In genomic region chr7:157469181-157470016, GRCh38 we compare ENCODE assay signal across 17 cellular contexts.
"Had no signal": no experiment of that assay in that cellular context is flagged by ENCODE, and none has a peak within 500 bp of the region (broad histone marks: within the 10 kb centered on the region; RNA-seq: fewer than 3 reads in every experiment).

No MANE protein-coding gene starts in this region.

- H3K4me1 Mint-ChIP-seq: activated B cell treated with CpG ODN at 0.5 μM for 24 hours, endodermal cell, naive B cell had no signal

- ATAC-seq: activated CD4-positive, alpha-beta T cell treated with anti-CD3 and anti-CD28 coated beads for 36 hours; gastroesophageal sphincter; left colon; lower lobe of right lung had no signal

- H3K27ac ChIP-seq: coronary artery, esophagus squamous epithelium, gastroesophageal sphincter, lower lobe of right lung had no signal

- H3K36me3 ChIP-seq: esophagus squamous epithelium, gastroesophageal sphincter, lower lobe of right lung had no signal

- H3K4me3 Mint-ChIP-seq: activated B cell treated with CpG ODN at 0.5 μM for 24 hours; activated CD4-positive, alpha-beta T cell treated with anti-CD3 and anti-CD28 coated beads for 36 hours; activated naive CD4-positive, alpha-beta T cell treated with anti-CD3 and anti-CD28 coated beads, Interleukin-2, amount 10 ng/mL, durations not matched to agents 7 days and 5 days; endodermal cell; naive B cell; type B pancreatic cell had no signal

- H3K27me3 Mint-ChIP-seq: activated CD4-positive, alpha-beta T cell treated with anti-CD3 and anti-CD28 coated beads for 36 hours had no signal

- H3K4me1 ChIP-seq: esophagus squamous epithelium, lower lobe of right lung had no signal

- H3K4me3 ChIP-seq: coronary artery, esophagus squamous epithelium, gastroesophageal sphincter, lower lobe of right lung had no signal

- DNase-seq: activated B cell treated with CpG ODN at 0.5 μM for 24 hours; activated CD4-positive, alpha-beta T cell treated with anti-CD3 and anti-CD28 coated beads for 36 hours; activated naive CD4-positive, alpha-beta T cell treated with anti-CD3 and anti-CD28 coated beads, Interleukin-2, amount 10 ng/mL, durations not matched to agents 7 days and 5 days; amygdala; cerebellar nuclear complex; esophagus squamous epithelium; left colon; lower lobe of right lung; mesendoderm; naive B cell; retina; stimulated activated CD4-positive, alpha-beta T cell treated with anti-CD3 and anti-CD28 coated beads, Interleukin-4, amount 100 ng/mL, for 4 hours had no signal

- H3K27ac Mint-ChIP-seq: activated B cell treated with CpG ODN at 0.5 μM for 24 hours; activated CD4-positive, alpha-beta T cell treated with anti-CD3 and anti-CD28 coated beads for 36 hours; activated naive CD4-positive, alpha-beta T cell treated with anti-CD3 and anti-CD28 coated beads, Interleukin-2, amount 10 ng/mL, durations not matched to agents 7 days and 5 days; endodermal cell; naive B cell; progenitor cell of endocrine pancreas; type B pancreatic cell had no signal
